Comparison of ENCODE assay signal across 21 cellular contexts in the genomic region with DNA sequence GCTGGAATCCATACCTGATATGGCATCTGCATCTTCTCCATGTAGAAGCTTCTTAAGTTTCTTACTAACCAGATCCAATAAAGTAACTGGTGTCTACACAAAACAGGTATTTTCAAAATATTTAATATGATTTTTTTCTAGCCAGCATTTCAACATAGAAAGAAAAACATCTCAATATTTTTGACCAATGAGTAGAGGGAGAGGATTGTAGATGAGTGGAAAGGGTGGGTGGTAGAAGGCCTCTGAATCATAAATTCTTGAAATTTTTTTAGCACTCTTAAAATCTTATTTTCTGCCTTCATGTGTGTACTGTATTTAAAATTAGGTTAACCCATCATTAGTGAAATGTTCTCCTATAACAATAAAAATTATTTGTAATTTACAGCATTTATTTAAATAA. TPM values are rescaled to one million over a fixed set of nuclear protein-coding genes. Genes with fewer than 3 reads are reported as not detected.
"Had no signal": no experiment of that assay in that cellular context is flagged by ENCODE, and none has a peak within 500 bp of the region (broad histone marks: within the 10 kb centered on the region; RNA-seq: fewer than 3 reads in every experiment).

No MANE protein-coding gene starts in this region.

- H3K4me3 Mint-ChIP-seq: activated T-cell treated with anti-CD3 and anti-CD28 coated beads, Interleukin-2, amount 50 U/mL, for 72 hours; brain; naive B cell; stimulated activated naive B cell treated with anti-CD40 and anti-IgM and Interleukin-4, amounts not matched to agents 10 μg/mL and 1 μg/mL and 100 μg/mL, for 72 hours; T-helper 17 cell had no signal

- H3K9me3 ChIP-seq: esophagus squamous epithelium, tibial artery had no signal

- ATAC-seq: activated naive CD4-positive, alpha-beta T cell treated with anti-CD3 and anti-CD28 coated beads, Interleukin-2, amount 50 U/mL, for 72 hours; activated T-cell treated with anti-CD3 and anti-CD28 coated beads, Interleukin-2, amount 50 U/mL, for 72 hours; left lobe of liver; stimulated activated naive B cell treated with anti-CD40 and anti-IgM and Interleukin-4, amounts not matched to agents 10 μg/mL and 1 μg/mL and 100 μg/mL, for 72 hours; T-helper 17 cell had no signal

- H3K4me1 ChIP-seq: esophagus squamous epithelium, tibial artery had no signal

- H3K36me3 ChIP-seq: esophagus squamous epithelium, tibial artery, WERI-Rb-1 had no signal

- H3K4me3 ChIP-seq: coronary artery, esophagus squamous epithelium, tibial artery had no signal

- H3K27ac ChIP-seq: coronary artery, esophagus squamous epithelium, tibial artery, WERI-Rb-1 had no signal

- H3K27me3 ChIP-seq: esophagus squamous epithelium, tibial artery had no signal

- H3K27ac Mint-ChIP-seq: activated naive CD4-positive, alpha-beta T cell treated with anti-CD3 and anti-CD28 coated beads, Interleukin-2, amount 50 U/mL, for 72 hours; activated T-cell treated with anti-CD3 and anti-CD28 coated beads, Interleukin-2, amount 50 U/mL, for 72 hours; brain; stimulated activated naive B cell treated with anti-CD40 and anti-IgM and Interleukin-4, amounts not matched to agents 10 μg/mL and 1 μg/mL and 100 μg/mL, for 72 hours; T-helper 17 cell had no signal

- H3K36me3 Mint-ChIP-seq: activated naive CD4-positive, alpha-beta T cell treated with anti-CD3 and anti-CD28 coated beads, Interleukin-2, amount 50 U/mL, for 72 hours; brain; naive B cell had no signal

- H3K4me1 Mint-ChIP-seq: brain; naive B cell; stimulated activated naive B cell treated with anti-CD40 and anti-IgM and Interleukin-4, amounts not matched to agents 10 μg/mL and 1 μg/mL and 100 μg/mL, for 72 hours had no signal

- H3K9me3 Mint-ChIP-seq: activated naive CD4-positive, alpha-beta T cell treated with anti-CD3 and anti-CD28 coated beads, Interleukin-2, amount 50 U/mL, for 72 hours; activated T-cell treated with anti-CD3 and anti-CD28 coated beads, Interleukin-2, amount 50 U/mL, for 72 hours; brain; naive B cell; stimulated activated naive B cell treated with anti-CD40 and anti-IgM and Interleukin-4, amounts not matched to agents 10 μg/mL and 1 μg/mL and 100 μg/mL, for 72 hours had no signal

- DNase-seq: activated CD8-positive, alpha-beta memory T cell treated with anti-CD3 and anti-CD28 coated beads, Interleukin-2, amount 50 U/mL, for 48 hours; activated gamma-delta T cell; activated T-cell treated with anti-CD3 and anti-CD28 coated beads, Interleukin-2, amount 50 U/mL, for 72 hours; amygdala; central memory CD4-positive, alpha-beta T cell; effector CD8-positive, alpha-beta T cell; esophagus squamous epithelium; head of caudate nucleus; midbrain; naive B cell; retina; stimulated activated CD4-positive, alpha-beta T cell treated with anti-CD3 and anti-CD28 coated beads, Interleukin-15, amount 100 ng/mL, for 24 hours; stimulated activated CD4-positive, alpha-beta T cell treated with anti-CD3 and anti-CD28 coated beads, Interleukin-4, amount 100 ng/mL, for 1 hour; stimulated activated naive B cell treated with anti-CD40 and anti-IgM and Interleukin-4, amounts not matched to agents 10 μg/mL and 1 μg/mL and 100 μg/mL, for 72 hours; T-helper 17 cell; tibial artery; WERI-Rb-1 had no signal

- H3K27me3 Mint-ChIP-seq: brain; naive B cell; stimulated activated naive B cell treated with anti-CD40 and anti-IgM and Interleukin-4, amounts not matched to agents 10 μg/mL and 1 μg/mL and 100 μg/mL, for 72 hours; T-helper 17 cell had no signal

RNA-seq across cellular contexts. Expression of a gene that starts 18.0 kb away (rescaled TPM):
- total RNA-seq: T-helper 17 cell had no signal
